In the genomic region with DNA sequence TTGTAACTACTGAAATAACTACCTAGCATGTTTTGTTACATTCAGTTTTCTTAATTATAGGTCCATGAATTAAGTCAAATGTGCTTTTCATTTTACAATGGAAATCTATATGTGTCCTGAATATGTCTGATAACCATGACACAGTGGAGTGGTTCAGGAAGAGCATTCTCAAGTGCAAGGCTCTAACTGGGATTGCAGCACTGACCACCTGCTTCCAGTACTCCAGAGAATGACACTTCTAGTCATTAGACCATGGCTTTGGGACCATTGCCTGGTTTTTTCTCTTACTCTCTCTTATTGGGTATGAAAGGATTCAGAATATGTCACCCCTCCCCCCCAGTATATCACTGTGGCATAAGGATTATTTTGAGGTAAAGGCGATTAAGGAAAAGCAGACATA, we compare ENCODE assay signal across 20 cellular contexts.
"Had no signal": no experiment of that assay in that cellular context is flagged by ENCODE, and none has a peak within 500 bp of the region (broad histone marks: within the 10 kb centered on the region; RNA-seq: fewer than 3 reads in every experiment).

No MANE protein-coding gene starts in this region.

- H3K36me3 Mint-ChIP-seq: natural killer cell, type B pancreatic cell had no signal

- H3K27me3 Mint-ChIP-seq: central memory CD8-positive, alpha-beta T cell; type B pancreatic cell had no signal

- ATAC-seq: activated T-cell treated with anti-CD3 and anti-CD28 coated beads, Interleukin-2, amount 50 U/mL, for 72 hours; foreskin keratinocyte; left cardiac atrium; natural killer cell; pancreas; right lobe of liver had no signal

- DNase-seq: activated CD4-positive, alpha-beta T cell treated with anti-CD3 and anti-CD28 coated beads, Interleukin-2, amount 50 U/mL, for 1 hour; activated CD8-positive, alpha-beta memory T cell treated with anti-CD3 and anti-CD28 coated beads for 24 hours; activated CD8-positive, alpha-beta memory T cell treated with anti-CD3 and anti-CD28 coated beads, Interleukin-2, amount 50 U/mL, for 48 hours; activated effector memory CD4-positive, alpha-beta T cell treated with anti-CD3 and anti-CD28 coated beads, Interleukin-2, amount 50 U/mL, for 16 hours; activated naive CD4-positive, alpha-beta T cell treated with anti-CD3 and anti-CD28 coated beads, Interleukin-2, amount 50 U/mL, for 16 hours; activated T-cell treated with anti-CD3 and anti-CD28 coated beads, Interleukin-2, amount 50 U/mL, for 72 hours; aorta; colonic mucosa; endodermal cell; foreskin keratinocyte; hippocampal formation; left cardiac atrium; natural killer cell; pancreas; right lobe of liver; stimulated activated CD4-positive, alpha-beta T cell treated with anti-CD3 and anti-CD28 coated beads, Interleukin-4, amount 100 ng/mL, for 1 hour; stomach had no signal

- H3K27ac ChIP-seq: colonic mucosa, neutrophil, pancreas, right lobe of liver, stomach had no signal

- H3K4me3 Mint-ChIP-seq: activated T-cell treated with anti-CD3 and anti-CD28 coated beads, Interleukin-2, amount 50 U/mL, for 72 hours; central memory CD8-positive, alpha-beta T cell; endodermal cell; natural killer cell; type B pancreatic cell had no signal

- H3K27ac Mint-ChIP-seq: activated T-cell treated with anti-CD3 and anti-CD28 coated beads, Interleukin-2, amount 50 U/mL, for 72 hours; endodermal cell; natural killer cell; type B pancreatic cell had no signal

- H3K9me3 Mint-ChIP-seq: activated T-cell treated with anti-CD3 and anti-CD28 coated beads, Interleukin-2, amount 50 U/mL, for 72 hours; central memory CD8-positive, alpha-beta T cell; endodermal cell; natural killer cell; type B pancreatic cell had no signal
